ENCODE assay signal across 16 cellular contexts in genomic region chr6:127877231-127877630, GRCh38. TPM values are rescaled to one million over a fixed set of nuclear protein-coding genes. Genes with fewer than 3 reads are reported as not detected.
A peak's percentile ranks its signal among the peaks of the same experiment; 100 is the strongest.
DNase-seq lines count a peak whose midpoint lies in the region; ATAC-seq, FAIRE-seq and TF ChIP-seq lines count a peak whose summit lies in the region.
"Had no signal": no experiment of that assay in that cellular context is flagged by ENCODE, and none has a peak within 500 bp of the region (broad histone marks: within the 10 kb centered on the region; RNA-seq: fewer than 3 reads in every experiment).

No MANE protein-coding gene starts in this region.

- no peak for TF ChIP-seq POLR2A in HepG2 (IDR thresholded peaks at IDR 0.05; ENCODE audit: insufficient read depth in 1 of 2, low read depth in 2 of 2, low read length in 2 of 2)

- in situ Hi-C loops in HepG2 (cut with HindIII; ENCODE audit: extremely low pct_ligation_motif_present, low pct_unique_long_range_greater_than_20kb), result no loop called here

- H3K4me2 ChIP-seq in HepG2 (ENCODE audit: low read depth, low read length), result no peak overlapping the region

- TF ChIP-seq CTCF in HepG2 (CRISPR knock-in tag; IDR thresholded peaks at IDR 0.05) (no peak), pancreas (IDR thresholded peaks at IDR 0.05) (no peak)

- 2% methylated on average over 3 of the region's 3 CpGs for WGBS in HepG2 (ENCODE audit: low lambda C conversion rate)
- 58 to 60% methylated on average over 3 of the region's 3 CpGs for WGBS in pancreas, 2 donors

- H3K4me1 ChIP-seq in HepG2 (ENCODE audit: insufficient read depth, low read length) (no peaks in the 10 kb centered on the region), pancreas (no peaks in the 10 kb centered on the region)
- H3K4me1 ChIP-seq: esophagus squamous epithelium, HAP-1 had no signal

- BruUV-seq in HepG2 (replicated peaks; lab: Mats Ljungman, UMichigan), result no TSS peak

- DNase-seq in activated T-helper 2 cell treated with anti-CD3 and anti-CD28 coated beads, Interferon-gamma antibody, Interleukin-2, Interleukin-4, amounts not matched to agents 10 μg/mL and 5 μg/mL and 100 μg/mL, durations not matched to agents 14 hours and 24 hours and 36 hours (ENCODE audit: low spot score), result no peak
- DNase-seq in SW 1271 (lab: John Stamatoyannopoulos, UW) (no peak), HepG2 (ENCODE audit: low spot score) (no peak), anterior cingulate cortex (lab: John Stamatoyannopoulos, UW) (no peak), pancreas (no peak)
- DNase-seq: amygdala, C1 segment of cervical spinal cord, esophagus squamous epithelium, OCI-M1 had no signal

- H3K36me3 ChIP-seq in HepG2 (replicated peaks in 1 of 2; ENCODE audit: control insufficient read depth in 1 of 2, insufficient read depth in 2 of 2, low read length in 2 of 2) (no peaks in the 10 kb centered on the region), pancreas (no peaks in the 10 kb centered on the region)
- H3K36me3 ChIP-seq: esophagus squamous epithelium, HAP-1 had no signal

- H4K20me1 ChIP-seq in HepG2 (ENCODE audit: insufficient read depth, low read length), result no peaks in the 10 kb centered on the region

- POLR2A ChIA-PET in HepG2 (lab: Yijun Ruan, JAX), result no interaction called here

- ATAC-seq in GM18517 (IDR thresholded peaks at IDR 0.05; ENCODE audit: unreplicated experiment) (peak; percentile 51), GM19452 (IDR thresholded peaks at IDR 0.05; ENCODE audit: unreplicated experiment) (peak; percentile 64), HG03064 (IDR thresholded peaks at IDR 0.05; ENCODE audit: low read depth, unreplicated experiment) (peak; percentile 70), HepG2 (no peak), pancreas (no peak)

- no peak overlapping the region for H3K4me3 Mint-ChIP-seq in activated T-helper 2 cell treated with anti-CD3 and anti-CD28 coated beads, Interferon-gamma antibody, Interleukin-2, Interleukin-4, amounts not matched to agents 10 μg/mL and 5 μg/mL and 100 μg/mL, durations not matched to agents 14 hours and 24 hours and 36 hours (ENCODE audit: low read depth)

- H3K4me3 ChIP-seq in HepG2 (replicated peaks in 1 of 3; ENCODE audit: insufficient read depth in 1 of 3, low read depth in 2 of 3, low read length in 3 of 3), result no peak overlapping the region
- no peak overlapping the region for H3K4me3 ChIP-seq in pancreas
- H3K4me3 ChIP-seq: coronary artery, esophagus squamous epithelium, HAP-1 had no signal

- no peak for TF ChIP-seq RAD21 in HepG2 (CRISPR knock-in tag; IDR thresholded peaks at IDR 0.05)

- H3K9me3 ChIP-seq in HepG2 (ENCODE audit: low read length) (peaks cover 11% of the 10 kb centered on the region), pancreas (no peaks in the 10 kb centered on the region)
- H3K9me3 ChIP-seq: esophagus squamous epithelium, HAP-1 had no signal

- TF ChIP-seq EP300 in HepG2 (IDR thresholded peaks at IDR 0.05; ENCODE audit: low read depth in 2 of 2, low read length in 2 of 2) (no peak), HepG2 (CRISPR knock-in tag; IDR thresholded peaks at IDR 0.05; ENCODE audit: borderline replicate concordance) (no peak)

- peaks cover 16% of the 10 kb centered on the region for H3K9me3 Mint-ChIP-seq in activated T-helper 2 cell treated with anti-CD3 and anti-CD28 coated beads, Interferon-gamma antibody, Interleukin-2, Interleukin-4, amounts not matched to agents 10 μg/mL and 5 μg/mL and 100 μg/mL, durations not matched to agents 14 hours and 24 hours and 36 hours

- no peaks in the 10 kb centered on the region for H3K79me2 ChIP-seq in HepG2 (ENCODE audit: insufficient read depth, low read length)

- CTCF ChIA-PET in HepG2 (lab: Yijun Ruan, JAX; ENCODE audit: low intra/inter-chr PET ratio, low total read pairs), result no interaction called here

- peaks cover 55% of the 10 kb centered on the region for H3K36me3 Mint-ChIP-seq in activated T-helper 2 cell treated with anti-CD3 and anti-CD28 coated beads, Interferon-gamma antibody, Interleukin-2, Interleukin-4, amounts not matched to agents 10 μg/mL and 5 μg/mL and 100 μg/mL, durations not matched to agents 14 hours and 24 hours and 36 hours (ENCODE audit: low read depth)

- H3K27ac ChIP-seq in HepG2 (ENCODE audit: extremely low read length, insufficient read depth, low read length) (no peak overlapping the region), pancreas (no peak overlapping the region)
- H3K27ac ChIP-seq: coronary artery, esophagus squamous epithelium had no signal

- intact Hi-C loops in activated T-helper 2 cell treated with anti-CD3 and anti-CD28 coated beads, Interferon-gamma antibody, Interleukin-2, Interleukin-4, amounts not matched to agents 10 μg/mL and 5 μg/mL and 100 μg/mL, durations not matched to agents 14 hours and 24 hours and 36 hours (cut with micrococcal nuclease), result loop anchor here (1.0 kb wide), 2 partner anchors 20 to 95 kb away; no protein-coding TSS in a partner anchor
- intact Hi-C loops in HepG2 (cut with micrococcal nuclease; ENCODE audit: unreplicated experiment), result no loop called here
- intact Hi-C loops in pancreas (cut with DNase I), result no loop called here

- H3K9ac ChIP-seq in HepG2 (ENCODE audit: insufficient read depth, low read depth, low read length), result no peak overlapping the region

- H2AFZ ChIP-seq in HepG2 (ENCODE audit: low read length), result no peak overlapping the region

- peaks cover 38% of the 10 kb centered on the region for H3K4me1 Mint-ChIP-seq in activated T-helper 2 cell treated with anti-CD3 and anti-CD28 coated beads, Interferon-gamma antibody, Interleukin-2, Interleukin-4, amounts not matched to agents 10 μg/mL and 5 μg/mL and 100 μg/mL, durations not matched to agents 14 hours and 24 hours and 36 hours (ENCODE audit: low read depth)

- H3K27me3 Mint-ChIP-seq in activated T-helper 2 cell treated with anti-CD3 and anti-CD28 coated beads, Interferon-gamma antibody, Interleukin-2, Interleukin-4, amounts not matched to agents 10 μg/mL and 5 μg/mL and 100 μg/mL, durations not matched to agents 14 hours and 24 hours and 36 hours (ENCODE audit: low read depth), result no peaks in the 10 kb centered on the region

- H3K27me3 ChIP-seq in HepG2 (ENCODE audit: control insufficient read depth in 1 of 2, insufficient read depth in 2 of 2, low read length in 2 of 2), result peaks cover 0 to 4% of the 10 kb centered on the region in 2 experiments; a peak in 1 of 5 replicates
- no peaks in the 10 kb centered on the region for H3K27me3 ChIP-seq in pancreas
- H3K27me3 ChIP-seq: esophagus squamous epithelium had no signal

- FAIRE-seq in HepG2 (lab: Jason Lieb, UNC) (no peak), pancreas (lab: Jason Lieb, UNC) (no peak)

- peak overlapping the region; percentile 40 for H3K27ac Mint-ChIP-seq in activated T-helper 2 cell treated with anti-CD3 and anti-CD28 coated beads, Interferon-gamma antibody, Interleukin-2, Interleukin-4, amounts not matched to agents 10 μg/mL and 5 μg/mL and 100 μg/mL, durations not matched to agents 14 hours and 24 hours and 36 hours

TF ChIP-seq in HepG2, 621 proteins besides CTCF, POLR2A, EP300 and RAD21 (continues in another document):
- TF ChIP-seq CREM (IDR thresholded peaks at IDR 0.05), result no peak
- no peak for TF ChIP-seq CREM (CRISPR knock-in tag; IDR thresholded peaks at IDR 0.05)
- no peak for TF ChIP-seq NKX3-1 (CRISPR knock-in tag; IDR thresholded peaks at IDR 0.05)
- no peak for TF ChIP-seq SP1 (IDR thresholded peaks at IDR 0.05)
- TF ChIP-seq SP1 (CRISPR knock-in tag; IDR thresholded peaks at IDR 0.05), result no peak
- TF ChIP-seq ZBTB25 (CRISPR knock-in tag; IDR thresholded peaks at IDR 0.05), result no peak
- TF ChIP-seq CCAR2 (optimal IDR thresholded peaks at IDR 0.05; ENCODE audit: low read depth, low read length), result no peak

RNA-seq across cellular contexts. Expression of gene THEMIS, which starts 23.6 kb away (rescaled TPM):
- total RNA-seq in activated T-helper 2 cell treated with anti-CD3 and anti-CD28 coated beads, Interferon-gamma antibody, Interleukin-2, Interleukin-4, amounts not matched to agents 10 μg/mL and 5 μg/mL and 100 μg/mL, durations not matched to agents 14 hours and 24 hours and 36 hours, result 10.2 and 10.3 TPM in 2 replicates
- total RNA-seq in HepG2 (2016; rRNA removed; fragmentation: Illumina TruSeq; extraction: Trizol) (not detected in 2 replicates), pancreas (under 1 TPM; 0.09 to 0.70 (median 0.28) TPM)
- total RNA-seq in HepG2 (2016; cell fraction: cytosol; rRNA removed; fragmentation: Illumina TruSeq; extraction: Trizol; ENCODE audit: low read depth), result not detected in 2 replicates
- not detected in 2 replicates for total RNA-seq in HepG2 (2016; cell fraction: insoluble cytoplasmic fraction; rRNA removed; fragmentation: Illumina TruSeq; extraction: Trizol)
- total RNA-seq in HepG2 (2016; cell fraction: membrane; rRNA removed; fragmentation: Illumina TruSeq; extraction: Trizol), result not detected in 2 replicates
- not detected in 2 replicates for total RNA-seq in HepG2 (2016; cell fraction: nucleus; rRNA removed; fragmentation: Illumina TruSeq; extraction: Trizol)
- polyA plus RNA-seq in HepG2 (2011; rRNA removed) (not detected in 2 replicates), pancreas (under 1 TPM in 1 of 2 donors, not detected in 1; 0.05 TPM)
- not detected in 2 replicates for polyA plus RNA-seq in HepG2 (2011; cell fraction: cytosol; rRNA removed)
- not detected in 2 replicates for polyA plus RNA-seq in HepG2 (2011; cell fraction: nucleus; rRNA removed)
- not detected in 2 replicates for polyA plus RNA-seq in HepG2 (2012)
- not detected in 2 replicates for polyA plus RNA-seq in HepG2 (2016; cell fraction: cytosol; fragmentation: Illumina TruSeq; extraction: Trizol; ENCODE audit: low read depth)
- polyA plus RNA-seq in HepG2 (2016; cell fraction: insoluble cytoplasmic fraction; fragmentation: Illumina TruSeq; extraction: Trizol; ENCODE audit: low read depth), result not detected in 2 replicates
- polyA plus RNA-seq in HepG2 (2016; cell fraction: membrane; fragmentation: Illumina TruSeq; extraction: Trizol; ENCODE audit: low read depth), result not detected in 2 replicates
- polyA plus RNA-seq in HepG2 (2016; cell fraction: nucleus; fragmentation: Illumina TruSeq; extraction: Trizol; ENCODE audit: insufficient read depth, low read depth), result not detected in 2 replicates
- not detected in 2 replicates for polyA minus RNA-seq in HepG2 (2011; rRNA and poly(A)+ RNA removed; ENCODE audit: low replicate concordance)
- polyA minus RNA-seq in HepG2 (2011; cell fraction: cytosol; rRNA and poly(A)+ RNA removed), result not detected in 2 replicates
- polyA minus RNA-seq in HepG2 (2011; cell fraction: nucleus; rRNA and poly(A)+ RNA removed), result not detected in 2 replicates
- total RNA-seq: lung microvascular endothelial cell, MCF 10A had no signal

Comparison
In these comparisons a context has a peak if more than half of its experiments do, and no peak if none do; other contexts are left out.
1. ATAC-seq: peak in GM18517 (single experiment), GM19452 (single experiment) and HG03064 (single experiment); none in HepG2 (single experiment) and pancreas (0 of 4).